27 cellular contexts compared by ENCODE assay signal in genomic region chr5:106205916-106206571, GRCh38.
"Had no signal": no experiment of that assay in that cellular context is flagged by ENCODE, and none has a peak within 500 bp of the region (broad histone marks: within the 10 kb centered on the region; RNA-seq: fewer than 3 reads in every experiment).

No MANE protein-coding gene starts in this region.

- H3K4me3 ChIP-seq: dorsolateral prefrontal cortex, gastrocnemius medialis, neural progenitor cell, ovary, transverse colon, upper lobe of right lung, vagina had no signal

- DNase-seq: cerebellar nuclear complex; dorsolateral prefrontal cortex; effector CD4-positive, alpha-beta T cell; foreskin fibroblast; gastrocnemius medialis; head of caudate nucleus; mammary epithelial cell; mesendoderm; midbrain; naive thymus-derived CD4-positive, alpha-beta T cell; nucleus accumbens; ovary; retina; stimulated activated CD4-positive, alpha-beta T cell treated with anti-CD3 and anti-CD28 coated beads, Interleukin-15, amount 100 ng/mL, for 24 hours; stimulated activated CD4-positive, alpha-beta T cell treated with anti-CD3 and anti-CD28 coated beads, Interleukin-2, amount 100 ng/mL, for 48 hours; stimulated activated naive B cell treated with anti-CD40 and anti-IgM and Interleukin-4, amounts not matched to agents 10 μg/mL and 1 μg/mL and 100 μg/mL, for 72 hours; transverse colon; upper lobe of right lung had no signal

- H3K27me3 Mint-ChIP-seq: naive thymus-derived CD4-positive, alpha-beta T cell; stimulated activated naive B cell treated with anti-CD40 and anti-IgM and Interleukin-4, amounts not matched to agents 10 μg/mL and 1 μg/mL and 100 μg/mL, for 72 hours; stimulated activated naive CD8-positive, alpha-beta T cell treated with anti-CD3 and anti-CD28 coated beads, Interleukin-15, Interleukin-2, amounts not matched to agents 100 ng/mL and 50 ng/mL, for 24 hours had no signal

- H3K27me3 ChIP-seq: dorsolateral prefrontal cortex, gastrocnemius medialis, neural progenitor cell, ovary, transverse colon, upper lobe of right lung, vagina had no signal

- H3K4me2 ChIP-seq: neural progenitor cell had no signal

- H3K9me3 Mint-ChIP-seq: stimulated activated naive CD8-positive, alpha-beta T cell treated with anti-CD3 and anti-CD28 coated beads, Interleukin-15, Interleukin-2, amounts not matched to agents 100 ng/mL and 50 ng/mL, for 24 hours had no signal

- H3K36me3 Mint-ChIP-seq: naive thymus-derived CD4-positive, alpha-beta T cell; neural progenitor cell; stimulated activated naive B cell treated with anti-CD40 and anti-IgM and Interleukin-4, amounts not matched to agents 10 μg/mL and 1 μg/mL and 100 μg/mL, for 72 hours had no signal

- H3K4me1 Mint-ChIP-seq: naive thymus-derived CD4-positive, alpha-beta T cell; neural progenitor cell; stimulated activated naive B cell treated with anti-CD40 and anti-IgM and Interleukin-4, amounts not matched to agents 10 μg/mL and 1 μg/mL and 100 μg/mL, for 72 hours had no signal

- H3K36me3 ChIP-seq: gastrocnemius medialis, neural progenitor cell, ovary, transverse colon, upper lobe of right lung, vagina had no signal

- H2AFZ ChIP-seq: neural progenitor cell had no signal

- H3K9me3 ChIP-seq: gastrocnemius medialis, ovary, transverse colon, upper lobe of right lung, vagina had no signal

- H3K27ac ChIP-seq: dorsolateral prefrontal cortex, epithelial cell of prostate, gastrocnemius medialis, neural progenitor cell, ovary, transverse colon, upper lobe of right lung, vagina had no signal

- ATAC-seq: esophagus mucosa; gastrocnemius medialis; left lobe of liver; naive thymus-derived CD4-positive, alpha-beta T cell; sciatic nerve; stimulated activated naive B cell treated with anti-CD40 and anti-IgM and Interleukin-4, amounts not matched to agents 10 μg/mL and 1 μg/mL and 100 μg/mL, for 72 hours; upper lobe of right lung had no signal

- H3K9ac ChIP-seq: neural progenitor cell had no signal

- H3K27ac Mint-ChIP-seq: naive thymus-derived CD4-positive, alpha-beta T cell; nephron; neural progenitor cell; stimulated activated naive B cell treated with anti-CD40 and anti-IgM and Interleukin-4, amounts not matched to agents 10 μg/mL and 1 μg/mL and 100 μg/mL, for 72 hours; stimulated activated naive CD8-positive, alpha-beta T cell treated with anti-CD3 and anti-CD28 coated beads, Interleukin-15, Interleukin-2, amounts not matched to agents 100 ng/mL and 50 ng/mL, for 24 hours had no signal

- H3K4me3 Mint-ChIP-seq: naive thymus-derived CD4-positive, alpha-beta T cell; nephron; neural progenitor cell; stimulated activated naive B cell treated with anti-CD40 and anti-IgM and Interleukin-4, amounts not matched to agents 10 μg/mL and 1 μg/mL and 100 μg/mL, for 72 hours; stimulated activated naive CD8-positive, alpha-beta T cell treated with anti-CD3 and anti-CD28 coated beads, Interleukin-15, Interleukin-2, amounts not matched to agents 100 ng/mL and 50 ng/mL, for 24 hours had no signal

- H3K4me1 ChIP-seq: gastrocnemius medialis, neural progenitor cell, upper lobe of right lung, vagina had no signal

- FAIRE-seq: keratinocyte had no signal
